Comparison of ENCODE assay signal across 17 cellular contexts in genomic region chrX:88397551-88397950, GRCh38.
"Had no signal": no experiment of that assay in that cellular context is flagged by ENCODE, and none has a peak within 500 bp of the region (broad histone marks: within the 10 kb centered on the region; RNA-seq: fewer than 3 reads in every experiment).

No MANE protein-coding gene starts in this region.

- H3K36me3 Mint-ChIP-seq: activated naive CD4-positive, alpha-beta T cell treated with anti-CD3 and anti-CD28 coated beads, Interleukin-2, amount 50 U/mL, for 24 hours; brain; natural killer cell had no signal

- H3K9me3 Mint-ChIP-seq: activated naive CD4-positive, alpha-beta T cell treated with anti-CD3 and anti-CD28 coated beads, Interleukin-2, amount 50 U/mL, for 24 hours; brain; dendritic cell treated with granulocyte-macrophage colony-stimulating factor and Interleukin-4, amounts not matched to agents 40 ng/mL and 50 ng/mL, for 4 days had no signal

- H3K9me3 ChIP-seq: upper lobe of right lung had no signal

- H3K4me3 ChIP-seq: lung, upper lobe of right lung had no signal

- H3K4me1 ChIP-seq: upper lobe of right lung had no signal

- H3K36me3 ChIP-seq: upper lobe of right lung had no signal

- H3K27me3 ChIP-seq: upper lobe of right lung had no signal

- H3K27me3 Mint-ChIP-seq: activated naive CD4-positive, alpha-beta T cell treated with anti-CD3 and anti-CD28 coated beads, Interleukin-2, amount 50 U/mL, for 24 hours; brain; central memory CD8-positive, alpha-beta T cell; dendritic cell treated with granulocyte-macrophage colony-stimulating factor and Interleukin-4, amounts not matched to agents 40 ng/mL and 50 ng/mL, for 4 days had no signal

- H3K4me3 Mint-ChIP-seq: activated naive CD4-positive, alpha-beta T cell treated with anti-CD3 and anti-CD28 coated beads, Interleukin-2, amount 50 U/mL, for 24 hours; activated T-cell treated with anti-CD3 and anti-CD28 coated beads, Interleukin-2, amount 50 U/mL, for 24 hours; brain; central memory CD8-positive, alpha-beta T cell; dendritic cell treated with granulocyte-macrophage colony-stimulating factor and Interleukin-4, amounts not matched to agents 40 ng/mL and 50 ng/mL, for 4 days; immature natural killer cell; natural killer cell; T-helper 2 cell treated with Interferon-gamma antibody and Interleukin-4, amounts not matched to agents 5 μg/mL and 100 μg/mL, for 36 hours had no signal

- DNase-seq: activated CD4-positive, alpha-beta T cell treated with anti-CD3 and anti-CD28 coated beads, Interleukin-2, amount 50 U/mL, for 4 hours; activated effector memory CD4-positive, alpha-beta T cell treated with Interleukin-2 at 50 U/mL for 16 hours; activated T-cell treated with anti-CD3 and anti-CD28 coated beads, Interleukin-2, amount 50 U/mL, for 24 hours; amniotic stem cell; immature natural killer cell; left colon; natural killer cell; stimulated activated CD4-positive, alpha-beta T cell treated with anti-CD3 and anti-CD28 coated beads, Interleukin-4, amount 100 ng/mL, for 1 hour; stimulated activated CD8-positive, alpha-beta memory T cell treated with anti-CD3 and anti-CD28 coated beads, Interleukin-4, amount 100 ng/mL, for 48 hours; stimulated activated naive CD8-positive, alpha-beta T cell treated with anti-CD3 and anti-CD28 coated beads, Interleukin-15, Interleukin-2, amounts not matched to agents 100 U/mL and 50 U/mL, for 24 hours; upper lobe of right lung had no signal

- H3K27ac ChIP-seq: upper lobe of right lung had no signal

- H3K27ac Mint-ChIP-seq: activated naive CD4-positive, alpha-beta T cell treated with anti-CD3 and anti-CD28 coated beads, Interleukin-2, amount 50 U/mL, for 24 hours; activated T-cell treated with anti-CD3 and anti-CD28 coated beads, Interleukin-2, amount 50 U/mL, for 24 hours; brain; dendritic cell treated with granulocyte-macrophage colony-stimulating factor and Interleukin-4, amounts not matched to agents 40 ng/mL and 50 ng/mL, for 4 days; immature natural killer cell; natural killer cell; T-helper 2 cell treated with Interferon-gamma antibody and Interleukin-4, amounts not matched to agents 5 μg/mL and 100 μg/mL, for 36 hours had no signal

- H3K4me1 Mint-ChIP-seq: activated naive CD4-positive, alpha-beta T cell treated with anti-CD3 and anti-CD28 coated beads, Interleukin-2, amount 50 U/mL, for 24 hours; brain; central memory CD8-positive, alpha-beta T cell; immature natural killer cell; natural killer cell had no signal

- ATAC-seq: left colon; natural killer cell; stimulated activated naive CD8-positive, alpha-beta T cell treated with anti-CD3 and anti-CD28 coated beads, Interleukin-15, Interleukin-2, amounts not matched to agents 100 U/mL and 50 U/mL, for 24 hours; upper lobe of right lung had no signal
